Comparison of ENCODE assay signal across 22 cellular contexts in the genomic region with DNA sequence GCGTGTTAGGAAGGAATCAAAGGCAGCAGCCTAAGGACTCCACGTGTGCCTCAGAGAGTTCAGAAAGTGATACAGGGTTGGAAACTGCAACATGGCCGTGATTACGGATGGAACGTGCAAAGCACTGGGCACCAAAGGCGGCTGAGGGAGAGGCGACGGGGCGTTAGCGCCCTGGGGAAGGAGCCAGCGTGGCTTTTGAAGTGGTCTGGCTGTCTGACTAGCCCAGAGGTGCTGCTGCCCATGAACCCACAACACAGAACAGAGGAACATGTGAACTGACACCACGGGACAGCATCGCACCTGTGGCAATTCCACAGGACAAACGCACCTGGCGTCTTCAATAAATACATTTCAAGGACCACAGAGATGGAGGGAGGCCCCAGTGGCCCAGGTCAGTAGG. TPM values are rescaled to one million over a fixed set of nuclear protein-coding genes. Genes with fewer than 3 reads are reported as not detected.
"Had no signal": no experiment of that assay in that cellular context is flagged by ENCODE, and none has a peak within 500 bp of the region (broad histone marks: within the 10 kb centered on the region; RNA-seq: fewer than 3 reads in every experiment).

No MANE protein-coding gene starts in this region.

- FAIRE-seq: endometrium, islet of Langerhans, small intestine, urothelium cell line had no signal

- H3K27ac ChIP-seq: dorsolateral prefrontal cortex, gastrocnemius medialis, heart right ventricle, ovary, right atrium auricular region, suprapubic skin, thyroid gland had no signal

- H3K27me3 ChIP-seq: dorsolateral prefrontal cortex, ovary, right atrium auricular region, thyroid gland had no signal

- H3K4me1 ChIP-seq: gastrocnemius medialis, heart right ventricle, right atrium auricular region, suprapubic skin, thyroid gland had no signal

- DNase-seq: cortex of kidney; dorsolateral prefrontal cortex; effector memory CD4-positive, alpha-beta T cell; gastrocnemius medialis; heart right ventricle; hypothalamus; naive thymus-derived CD4-positive, alpha-beta T cell; nephron progenitor cell; small intestine; stimulated activated CD4-positive, alpha-beta T cell treated with anti-CD3 and anti-CD28 coated beads, Interleukin-2, amount 100 ng/mL, for 48 hours; stimulated activated naive CD4-positive, alpha-beta T cell treated with Interleukin-2 at 50 U/mL for 16 hours; thyroid gland had no signal

- ATAC-seq: esophagus mucosa; gastrocnemius medialis; heart right ventricle; naive thymus-derived CD4-positive, alpha-beta T cell had no signal

- H3K9me3 ChIP-seq: gastrocnemius medialis, heart right ventricle, ovary, right atrium auricular region, suprapubic skin, thyroid gland had no signal

- H3K36me3 ChIP-seq: gastrocnemius medialis, heart right ventricle, ovary, right atrium auricular region, suprapubic skin, thyroid gland had no signal

- H3K4me3 ChIP-seq: dorsolateral prefrontal cortex, gastrocnemius medialis, heart right ventricle, ovary, right atrium auricular region, suprapubic skin, thyroid gland had no signal

RNA-seq across cellular contexts. Expression of gene TMEM52, which starts 18.0 kb away (rescaled TPM):
- total RNA-seq: posterior vena cava, thyroid gland had no signal

RNA-seq across cellular contexts. Expression of gene CALML6, which starts 22.0 kb away (rescaled TPM):
- total RNA-seq: lung microvascular endothelial cell, mononuclear cell, right atrium auricular region had no signal
- polyA plus RNA-seq: naive thymus-derived CD4-positive, alpha-beta T cell had no signal
